Comparison of ENCODE assay signal across 10 cellular contexts in genomic region chr7:32943654-32944030, GRCh38. TPM values are rescaled to one million over a fixed set of nuclear protein-coding genes. Genes with fewer than 3 reads are reported as not detected.
DNase-seq lines count a peak whose midpoint lies in the region; ATAC-seq and TF ChIP-seq lines count a peak whose summit lies in the region.
"Had no signal": no experiment of that assay in that cellular context is flagged by ENCODE, and none has a peak within 500 bp of the region (broad histone marks: within the 10 kb centered on the region; RNA-seq: fewer than 3 reads in every experiment).

No MANE protein-coding gene starts in this region.

- no peak overlapping the region for H3K9ac ChIP-seq in adipocyte (ENCODE audit: low read length)

- no peak for ATAC-seq in activated CD8-positive, alpha-beta T cell treated with anti-CD3 and anti-CD28 coated beads for 36 hours
- no peak for ATAC-seq in activated CD8-positive, alpha-beta T cell treated with anti-CD3 and anti-CD28 coated beads, Interleukin-2, amount 10 ng/mL, durations not matched to agents 7 days and 5 days
- no peak for ATAC-seq in naive thymus-derived CD4-positive, alpha-beta T cell
- ATAC-seq in HG03175 (IDR thresholded peaks at IDR 0.05; ENCODE audit: unreplicated experiment) (no peak), HG03457 (IDR thresholded peaks at IDR 0.05; ENCODE audit: unreplicated experiment) (no peak)

- TF ChIP-seq CTCF in activated CD8-positive, alpha-beta T cell treated with anti-CD3 and anti-CD28 coated beads for 36 hours (IDR thresholded peaks at IDR 0.05) = no peak
- TF ChIP-seq CTCF in type B pancreatic cell (conservative IDR thresholded peaks at IDR 0.05) = no peak

- H3K9me3 ChIP-seq in adipocyte (ENCODE audit: control insufficient read depth, low read length) = peaks cover 12% of the 10 kb centered on the region
- H3K9me3 ChIP-seq in naive thymus-derived CD4-positive, alpha-beta T cell (ENCODE audit: control insufficient read depth in 2 of 3, low read length in 3 of 3) = peaks cover 0 to 7% (median 0%) of the 10 kb centered on the region in 3 experiments

- H3K27ac ChIP-seq in naive thymus-derived CD4-positive, alpha-beta T cell (ENCODE audit: low read depth, low read length) = no peak overlapping the region

- intact Hi-C loops in activated CD8-positive, alpha-beta T cell treated with anti-CD3 and anti-CD28 coated beads for 36 hours (cut with micrococcal nuclease) = loop anchor here (2.0 kb wide), 1 partner anchor 97 kb away; no protein-coding TSS in a partner anchor
- intact Hi-C loops in naive thymus-derived CD4-positive, alpha-beta T cell (cut with micrococcal nuclease) = loop anchor here (1.0 to 2.0 kb wide), 12 partner anchors 38 to 453 kb away; partner anchors contain the start of genes AVL9 (in 1 of the 2) and LSM5 (in 1 of the 2)

- CTCF ChIA-PET in activated CD8-positive, alpha-beta T cell treated with anti-CD3 and anti-CD28 coated beads for 36 hours (lab: Charles Lee) = interaction anchor here (0.5 to 6.8 kb wide), 23 partner anchors 10 to 182 kb away, joined by 3 to 95 read pairs (median 3); partner anchors contain the start of gene FKBP9
- CTCF ChIA-PET in activated CD8-positive, alpha-beta T cell treated with anti-CD3 and anti-CD28 coated beads, Interleukin-2, amount 10 ng/mL, durations not matched to agents 7 days and 5 days (lab: Charles Lee) = interaction anchor here (0.5 to 4.0 kb wide), 16 partner anchors 12 to 886 kb away, joined by 3 to 68 read pairs (median 4); partner anchors contain the start of genes KBTBD2 and RP9
- CTCF ChIA-PET in naive thymus-derived CD4-positive, alpha-beta T cell (lab: Charles Lee) = interaction anchor here (0.7 to 8.7 kb wide), 15 partner anchors 10 to 177 kb away, joined by 3 to 134 read pairs (median 4); partner anchors contain the start of gene KBTBD2

- peaks cover 15% of the 10 kb centered on the region for H3K4me1 Mint-ChIP-seq in activated CD8-positive, alpha-beta T cell treated with anti-CD3 and anti-CD28 coated beads for 36 hours (ENCODE audit: low read depth)
- peaks cover 17% of the 10 kb centered on the region for H3K4me1 Mint-ChIP-seq in activated CD8-positive, alpha-beta T cell treated with anti-CD3 and anti-CD28 coated beads, Interleukin-2, amount 10 ng/mL, durations not matched to agents 7 days and 5 days (ENCODE audit: low read depth)
- H3K4me1 Mint-ChIP-seq in naive thymus-derived CD4-positive, alpha-beta T cell = peaks cover 7 to 27% (median 11%) of the 10 kb centered on the region in 7 donors
- H3K4me1 Mint-ChIP-seq in type B pancreatic cell (ENCODE audit: unreplicated experiment) = peaks cover 20% of the 10 kb centered on the region

- H3K4me3 ChIP-seq in adipocyte (ENCODE audit: low read length) = peak overlapping the region; percentile 93
- no peak overlapping the region for H3K4me3 ChIP-seq in naive thymus-derived CD4-positive, alpha-beta T cell (ENCODE audit: low read length)

- no peak for DNase-seq in activated CD8-positive, alpha-beta T cell treated with anti-CD3 and anti-CD28 coated beads for 36 hours
- no peak for DNase-seq in activated CD8-positive, alpha-beta T cell treated with anti-CD3 and anti-CD28 coated beads, Interleukin-2, amount 10 ng/mL, durations not matched to agents 7 days and 5 days
- DNase-seq in adipocyte (ENCODE audit: low read depth) = no peak
- no peak for DNase-seq in naive thymus-derived CD4-positive, alpha-beta T cell
- no peak for DNase-seq in type B pancreatic cell (ENCODE audit: extremely low spot score, unreplicated experiment)
- DNase-seq in glomerular visceral epithelial cell (ENCODE audit: extremely low spot score) = no peak

- H3K4me3 Mint-ChIP-seq in activated CD8-positive, alpha-beta T cell treated with anti-CD3 and anti-CD28 coated beads for 36 hours = peak overlapping the region; percentile 76
- no peak overlapping the region for H3K4me3 Mint-ChIP-seq in activated CD8-positive, alpha-beta T cell treated with anti-CD3 and anti-CD28 coated beads, Interleukin-2, amount 10 ng/mL, durations not matched to agents 7 days and 5 days
- H3K4me3 Mint-ChIP-seq in naive thymus-derived CD4-positive, alpha-beta T cell = peak overlapping the region; percentile 9 to 97 (median 81)
- H3K4me3 Mint-ChIP-seq in type B pancreatic cell = peak overlapping the region; percentile 81

- peaks cover 12% of the 10 kb centered on the region for H3K9me3 Mint-ChIP-seq in activated CD8-positive, alpha-beta T cell treated with anti-CD3 and anti-CD28 coated beads for 36 hours
- peaks cover 20% of the 10 kb centered on the region for H3K9me3 Mint-ChIP-seq in activated CD8-positive, alpha-beta T cell treated with anti-CD3 and anti-CD28 coated beads, Interleukin-2, amount 10 ng/mL, durations not matched to agents 7 days and 5 days (ENCODE audit: insufficient read depth)
- peaks cover 1 to 17% (median 9%) of the 10 kb centered on the region in 11 donors for H3K9me3 Mint-ChIP-seq in naive thymus-derived CD4-positive, alpha-beta T cell
- H3K9me3 Mint-ChIP-seq in type B pancreatic cell = peaks cover 5% of the 10 kb centered on the region

- H3K36me3 ChIP-seq in adipocyte (ENCODE audit: control insufficient read depth, insufficient read depth, low read length, severe bottlenecking) = no peaks in the 10 kb centered on the region
- H3K36me3 ChIP-seq in naive thymus-derived CD4-positive, alpha-beta T cell (ENCODE audit: control insufficient read depth in 2 of 3, insufficient read depth in 3 of 3, low read length in 3 of 3) = no peaks in the 10 kb centered on the region
- H3K36me3 ChIP-seq: breast epithelium had no signal

- no peaks in the 10 kb centered on the region for H3K27me3 ChIP-seq in adipocyte (replicated peaks; ENCODE audit: control insufficient read depth, insufficient read depth, low read length)
- no peaks in the 10 kb centered on the region for H3K27me3 ChIP-seq in naive thymus-derived CD4-positive, alpha-beta T cell (ENCODE audit: control insufficient read depth in 2 of 2, insufficient read depth in 2 of 2, low read length in 2 of 2)
- H3K27me3 ChIP-seq: breast epithelium had no signal

- no peak overlapping the region for H3K27ac Mint-ChIP-seq in activated CD8-positive, alpha-beta T cell treated with anti-CD3 and anti-CD28 coated beads for 36 hours
- H3K27ac Mint-ChIP-seq in activated CD8-positive, alpha-beta T cell treated with anti-CD3 and anti-CD28 coated beads, Interleukin-2, amount 10 ng/mL, durations not matched to agents 7 days and 5 days = no peak overlapping the region
- H3K27ac Mint-ChIP-seq in naive thymus-derived CD4-positive, alpha-beta T cell = peak overlapping the region in 1 of 9 donors; percentile 52
- H3K27ac Mint-ChIP-seq in type B pancreatic cell = no peak overlapping the region
- H3K27ac Mint-ChIP-seq: activated CD4-positive, alpha-beta T cell treated with anti-CD3 and anti-CD28 coated beads for 36 hours had no signal

- peaks cover 2% of the 10 kb centered on the region for H3K36me3 Mint-ChIP-seq in activated CD8-positive, alpha-beta T cell treated with anti-CD3 and anti-CD28 coated beads for 36 hours (ENCODE audit: low read depth)
- H3K36me3 Mint-ChIP-seq in activated CD8-positive, alpha-beta T cell treated with anti-CD3 and anti-CD28 coated beads, Interleukin-2, amount 10 ng/mL, durations not matched to agents 7 days and 5 days (ENCODE audit: low read depth) = peaks cover 4% of the 10 kb centered on the region
- peaks cover 6 to 13% (median 11%) of the 10 kb centered on the region in 5 donors for H3K36me3 Mint-ChIP-seq in naive thymus-derived CD4-positive, alpha-beta T cell
- peaks cover 17% of the 10 kb centered on the region for H3K36me3 Mint-ChIP-seq in type B pancreatic cell

- H3K27me3 Mint-ChIP-seq in activated CD8-positive, alpha-beta T cell treated with anti-CD3 and anti-CD28 coated beads for 36 hours = peaks cover 18% of the 10 kb centered on the region
- peaks cover 17% of the 10 kb centered on the region for H3K27me3 Mint-ChIP-seq in activated CD8-positive, alpha-beta T cell treated with anti-CD3 and anti-CD28 coated beads, Interleukin-2, amount 10 ng/mL, durations not matched to agents 7 days and 5 days (ENCODE audit: low read depth)
- peaks cover 0 to 10% (median 3%) of the 10 kb centered on the region in 5 donors for H3K27me3 Mint-ChIP-seq in naive thymus-derived CD4-positive, alpha-beta T cell
- H3K27me3 Mint-ChIP-seq in type B pancreatic cell = no peaks in the 10 kb centered on the region

- H3K4me1 ChIP-seq in adipocyte (ENCODE audit: control insufficient read depth, insufficient read depth, low read length) = peaks cover 14% of the 10 kb centered on the region
- H3K4me1 ChIP-seq in naive thymus-derived CD4-positive, alpha-beta T cell (ENCODE audit: control insufficient read depth in 2 of 2, insufficient read depth in 2 of 2, low read length in 2 of 2) = peaks cover 0 to 13% of the 10 kb centered on the region in 2 donors

- POLR2A ChIA-PET in activated CD8-positive, alpha-beta T cell treated with anti-CD3 and anti-CD28 coated beads for 36 hours (lab: Charles Lee) = interaction anchor here (1.0 to 1.3 kb wide), 4 partner anchors 37 to 164 kb away, joined by 3 to 4 read pairs (median 4); no protein-coding TSS in a partner anchor
- POLR2A ChIA-PET in activated CD8-positive, alpha-beta T cell treated with anti-CD3 and anti-CD28 coated beads, Interleukin-2, amount 10 ng/mL, durations not matched to agents 7 days and 5 days (lab: Charles Lee) = interaction anchor here (0.8 to 1.2 kb wide), 3 partner anchors 39 to 53 kb away, joined by 3 to 4 read pairs (median 3); partner anchors contain the start of gene KBTBD2
- POLR2A ChIA-PET in naive thymus-derived CD4-positive, alpha-beta T cell (lab: Charles Lee) = interaction anchor here (0.7 to 3.7 kb wide), 4 partner anchors 52 to 137 kb away, joined by 3 to 44 read pairs (median 10); partner anchors contain the start of gene KBTBD2

RNA-seq across cellular contexts. Expression of gene FKBP9, which starts 13.6 kb away (rescaled TPM):
- total RNA-seq in activated CD8-positive, alpha-beta T cell treated with anti-CD3 and anti-CD28 coated beads for 36 hours = under 1 TPM in 1 of 2 experiments, not detected in 1; 0.47 TPM
- under 1 TPM; 0.55 to 0.58 TPM for total RNA-seq in activated CD8-positive, alpha-beta T cell treated with anti-CD3 and anti-CD28 coated beads, Interleukin-2, amount 10 ng/mL, durations not matched to agents 7 days and 5 days
- 1 to 10 TPM in 1 of 5 experiments, under 1 TPM in 4; 0.32 to 3.4 (median 0.77) TPM for total RNA-seq in naive thymus-derived CD4-positive, alpha-beta T cell
- polyA plus RNA-seq in naive thymus-derived CD4-positive, alpha-beta T cell = under 1 TPM in 1 of 2 donors, not detected in 1; 0.22 TPM
- total RNA-seq in type B pancreatic cell (ENCODE audit: low replicate concordance) = 76.0 and 131 TPM in 2 replicates

RNA-seq across cellular contexts. Expression of gene KBTBD2, which starts 52.1 kb away (rescaled TPM):
- 10 to 100 TPM; 22.4 to 23.0 TPM for total RNA-seq in activated CD8-positive, alpha-beta T cell treated with anti-CD3 and anti-CD28 coated beads for 36 hours
- 10 to 100 TPM; 37.4 to 37.8 TPM for total RNA-seq in activated CD8-positive, alpha-beta T cell treated with anti-CD3 and anti-CD28 coated beads, Interleukin-2, amount 10 ng/mL, durations not matched to agents 7 days and 5 days
- total RNA-seq in naive thymus-derived CD4-positive, alpha-beta T cell = 100 to 1,000 TPM in 2 of 5 experiments, 10 to 100 TPM in 3; 46.8 to 116 (median 66.3) TPM
- polyA plus RNA-seq in naive thymus-derived CD4-positive, alpha-beta T cell = 10 to 100 TPM; 18.4 to 22.5 TPM
- 20.6 and 32.3 TPM in 2 replicates for total RNA-seq in type B pancreatic cell (ENCODE audit: low replicate concordance)

Comparison
In these comparisons a context has a peak if more than half of its experiments do, and no peak if none do; other contexts are left out.
1. RNA of gene FKBP9, which starts 13.6 kb away (total RNA-seq): 76.0 to 131 TPM in type B pancreatic cell; 0.32 to 3.4 TPM in naive thymus-derived CD4-positive, alpha-beta T cell, 0.55 to 0.58 TPM in activated CD8-positive, alpha-beta T cell treated with anti-CD3 and anti-CD28 coated beads, Interleukin-2, amount 10 ng/mL, durations not matched to agents 7 days and 5 days and 0.47 TPM in activated CD8-positive, alpha-beta T cell treated with anti-CD3 and anti-CD28 coated beads for 36 hours; every median in the first group is over 10 times any median in the second.